Comparison of ENCODE assay signal across 8 cellular contexts in genomic region chrX:153646620-153647373, GRCh38. TPM values are rescaled to one million over a fixed set of nuclear protein-coding genes. Genes with fewer than 3 reads are reported as not detected.
DNase-seq lines count a peak whose midpoint lies in the region; ATAC-seq and TF ChIP-seq lines count a peak whose summit lies in the region.

Gene DUSP9, plus strand, starts transcription at chrX:153647203. Its CDS starts 751 bp downstream, at chrX:153647954.

- peak; percentile 58 for DNase-seq in activated CD4-positive, alpha-beta T cell treated with anti-CD3 and anti-CD28 coated beads, Interleukin-2, amount 10 ng/mL, durations not matched to agents 24 days and 14 days
- no peak for DNase-seq in activated CD4-positive, alpha-beta T cell treated with anti-CD3 and anti-CD28 coated beads, Interleukin-2, amount 50 U/mL, for 1 hour
- DNase-seq in SK-N-DZ (ENCODE audit: low spot score): peak; percentile 58
- DNase-seq in cardiac muscle cell (ENCODE audit: low read depth in 1 of 2, low spot score in 1 of 2): peak; percentile 37 to 69
- DNase-seq in suprapubic skin (ENCODE audit: low spot score in 2 of 2): peak; percentile 15 to 46
- no peak for DNase-seq in prostate gland (ENCODE audit: low spot score)
- DNase-seq in globus pallidus (ENCODE audit: low spot score): no peak

- peaks cover 63% of the 10 kb centered on the region for H3K27me3 ChIP-seq in cardiac muscle cell
- peaks cover 80% of the 10 kb centered on the region for H3K27me3 ChIP-seq in suprapubic skin
- no peaks in the 10 kb centered on the region for H3K27me3 ChIP-seq in prostate gland (replicated peaks; ENCODE audit: insufficient read depth)

- TF ChIP-seq POLR2A in suprapubic skin (IDR thresholded peaks at IDR 0.05): no peak
- TF ChIP-seq POLR2A in prostate gland (IDR thresholded peaks at IDR 0.05): no peak

- no peaks in the 10 kb centered on the region for H3K9me3 Mint-ChIP-seq in activated CD4-positive, alpha-beta T cell treated with anti-CD3 and anti-CD28 coated beads, Interleukin-2, amount 10 ng/mL, durations not matched to agents 24 days and 14 days

- peak within 1 kb of the TSS; percentile 19 for H3K4me3 Mint-ChIP-seq in activated CD4-positive, alpha-beta T cell treated with anti-CD3 and anti-CD28 coated beads, Interleukin-2, amount 10 ng/mL, durations not matched to agents 24 days and 14 days

- 38% methylated on average over 9 of the region's 53 CpGs for WGBS in suprapubic skin
- WGBS in prostate gland: 47% methylated on average over 3 of the region's 53 CpGs

- H3K4me1 Mint-ChIP-seq in activated CD4-positive, alpha-beta T cell treated with anti-CD3 and anti-CD28 coated beads, Interleukin-2, amount 10 ng/mL, durations not matched to agents 24 days and 14 days: peaks cover 6% of the 10 kb centered on the region

- H3K4me3 ChIP-seq in cardiac muscle cell (peak within 1 kb of the TSS; percentile 0), suprapubic skin (peak within 1 kb of the TSS; percentile 37), prostate gland (no peak within 1 kb of the TSS)

- no peak for ATAC-seq in HG03025 (IDR thresholded peaks at IDR 0.05; ENCODE audit: low FRiP score, unreplicated experiment)

- H3K27ac Mint-ChIP-seq in activated CD4-positive, alpha-beta T cell treated with anti-CD3 and anti-CD28 coated beads, Interleukin-2, amount 10 ng/mL, durations not matched to agents 24 days and 14 days: no peak within 1 kb of the TSS

- TF ChIP-seq CTCF in cardiac muscle cell (IDR thresholded peaks at IDR 0.05; ENCODE audit: low read depth, low read length): no peak
- TF ChIP-seq CTCF in suprapubic skin (IDR thresholded peaks at IDR 0.05): no peak
- no peak for TF ChIP-seq CTCF in prostate gland (IDR thresholded peaks at IDR 0.05)

- no peaks in the 10 kb centered on the region for H3K36me3 ChIP-seq in cardiac muscle cell
- no peaks in the 10 kb centered on the region for H3K36me3 ChIP-seq in suprapubic skin
- H3K36me3 ChIP-seq in prostate gland: no peaks in the 10 kb centered on the region

- H3K27ac ChIP-seq in cardiac muscle cell (no peak within 1 kb of the TSS), suprapubic skin (no peak within 1 kb of the TSS), prostate gland (no peak within 1 kb of the TSS)

- no peaks in the 10 kb centered on the region for H3K36me3 Mint-ChIP-seq in activated CD4-positive, alpha-beta T cell treated with anti-CD3 and anti-CD28 coated beads, Interleukin-2, amount 10 ng/mL, durations not matched to agents 24 days and 14 days (ENCODE audit: low read depth)

- no peaks in the 10 kb centered on the region for H3K9me3 ChIP-seq in cardiac muscle cell (ENCODE audit: low read depth)
- no peaks in the 10 kb centered on the region for H3K9me3 ChIP-seq in suprapubic skin
- no peaks in the 10 kb centered on the region for H3K9me3 ChIP-seq in prostate gland

- peaks cover 36% of the 10 kb centered on the region for H3K27me3 Mint-ChIP-seq in activated CD4-positive, alpha-beta T cell treated with anti-CD3 and anti-CD28 coated beads, Interleukin-2, amount 10 ng/mL, durations not matched to agents 24 days and 14 days

- H3K4me1 ChIP-seq in cardiac muscle cell (ENCODE audit: low read depth) (no peaks in the 10 kb centered on the region), suprapubic skin (peaks cover 32% of the 10 kb centered on the region), prostate gland (replicated peaks) (no peaks in the 10 kb centered on the region)

- TF ChIP-seq EP300 in suprapubic skin (IDR thresholded peaks at IDR 0.05): no peak

- intact Hi-C loops in activated CD4-positive, alpha-beta T cell treated with anti-CD3 and anti-CD28 coated beads, Interleukin-2, amount 10 ng/mL, durations not matched to agents 24 days and 14 days (cut with micrococcal nuclease): loop anchor here (2.0 to 5.0 kb wide), 2 partner anchors 16 to 39 kb away; no protein-coding TSS in a partner anchor
- intact Hi-C loops in prostate gland (cut with DNase I): no loop called here

RNA-seq across cellular contexts. Expression of gene DUSP9, which starts in this region (rescaled TPM):
- 0.19 and 0.24 TPM in 2 replicates for total RNA-seq in activated CD4-positive, alpha-beta T cell treated with anti-CD3 and anti-CD28 coated beads, Interleukin-2, amount 10 ng/mL, durations not matched to agents 24 days and 14 days
- 11.5 and 12.9 TPM in 2 replicates for polyA plus RNA-seq in SK-N-DZ (2014; cell fraction: cytosol; rRNA removed)
- 9.0 and 10.4 TPM in 2 replicates for polyA plus RNA-seq in SK-N-DZ (2014; cell fraction: nucleus; rRNA removed)
- total RNA-seq in cardiac muscle cell (5.4 and 8.7 TPM in 2 replicates), suprapubic skin (under 1 TPM in 2 of 4 donors, not detected in 2; 0.19 to 0.48 TPM), prostate gland (1 to 10 TPM in 1 of 2 donors, not detected in 1; 3.5 TPM)
- 6.8 and 8.7 TPM in 2 replicates for polyA plus RNA-seq in cardiac muscle cell

Comparison
In these comparisons a context has a peak if more than half of its experiments do, and no peak if none do; other contexts are left out.
1. Peak in DNase-seq in activated CD4-positive, alpha-beta T cell treated with anti-CD3 and anti-CD28 coated beads, Interleukin-2, amount 10 ng/mL, durations not matched to agents 24 days and 14 days; RNA of the gene not detected or under 1 TPM.
2. Peak in DNase-seq and H3K4me3 ChIP-seq in suprapubic skin; RNA of the gene not detected or under 1 TPM.
3. DNase-seq: peak in SK-N-DZ (single experiment) and cardiac muscle cell (2 of 2); none in activated CD4-positive, alpha-beta T cell treated with anti-CD3 and anti-CD28 coated beads, Interleukin-2, amount 50 U/mL, for 1 hour (single experiment), prostate gland (single experiment) and globus pallidus (single experiment).